14 cellular contexts compared by ENCODE assay signal in genomic region chr3:186261638-186262037, GRCh38.
DNase-seq lines count a peak whose midpoint lies in the region; ATAC-seq and TF ChIP-seq lines count a peak whose summit lies in the region.
"Had no signal": no experiment of that assay in that cellular context is flagged by ENCODE, and none has a peak within 500 bp of the region (broad histone marks: within the 10 kb centered on the region; RNA-seq: fewer than 3 reads in every experiment).

No MANE protein-coding gene starts in this region.

- H3K4me1 Mint-ChIP-seq in Calu3 (ENCODE audit: low read depth, unreplicated experiment), result peaks cover 12% of the 10 kb centered on the region
- peaks cover 21% of the 10 kb centered on the region for H3K4me1 Mint-ChIP-seq in GM23338
- H3K4me1 Mint-ChIP-seq in naive thymus-derived CD8-positive, alpha-beta T cell, result peaks cover 2 to 7% (median 5%) of the 10 kb centered on the region in 4 donors

- CTCF ChIA-PET in Calu3 (lab: Charles Lee) (interaction anchor here (0.6 to 1.8 kb wide), 5 partner anchors 18 to 317 kb away, joined by 3 to 21 read pairs (median 3); no protein-coding TSS in a partner anchor), Panc1 (lab: Charles Lee) (interaction anchor here (1.0 to 1.9 kb wide), 2 partner anchors 48 to 278 kb away, joined by 3 to 13 read pairs; no protein-coding TSS in a partner anchor)

- no peaks in the 10 kb centered on the region for H3K9me2 ChIP-seq in GM23338 (ENCODE audit: insufficient read depth)

- no peaks in the 10 kb centered on the region for H3K9me3 ChIP-seq in Panc1 (ENCODE audit: control insufficient read depth, insufficient read depth, low read depth, low read length)
- no peaks in the 10 kb centered on the region for H3K9me3 ChIP-seq in gastroesophageal sphincter
- H3K9me3 ChIP-seq: right atrium auricular region, uterus had no signal

- POLR2A ChIA-PET in Panc1 (lab: Charles Lee), result no interaction called here
- POLR2A ChIA-PET in naive thymus-derived CD8-positive, alpha-beta T cell (lab: Charles Lee), result no interaction called here

- H3K4me3 ChIP-seq in GM23338 (no peak overlapping the region), Panc1 (ENCODE audit: low read depth in 2 of 2, low read length in 2 of 2) (no peak overlapping the region), gastroesophageal sphincter (no peak overlapping the region)
- H3K4me3 ChIP-seq: right atrium auricular region, uterus had no signal

- no peak overlapping the region for H3K4me3 Mint-ChIP-seq in Calu3 (ENCODE audit: low read depth, unreplicated experiment)
- no peak overlapping the region for H3K4me3 Mint-ChIP-seq in GM23338
- no peak overlapping the region for H3K4me3 Mint-ChIP-seq in naive thymus-derived CD8-positive, alpha-beta T cell
- H3K4me3 Mint-ChIP-seq: memory B cell; T-helper 1 cell treated with Interleukin-12 subunit alpha and Interleukin-12 subunit beta and Interleukin-4 antibody, amounts not matched to agents 30 μg/mL and 1 μg/mL, for 36 hours had no signal

- TF ChIP-seq CTCF in Calu3 (IDR thresholded peaks at IDR 0.05; ENCODE audit: unreplicated experiment) (peak; percentile 62), GM23338 (conservative IDR thresholded peaks at IDR 0.05; ENCODE audit: low read depth in 2 of 2) (peak; percentile 52 to 73), Panc1 (IDR thresholded peaks at IDR 0.05) (peak; percentile 60), gastroesophageal sphincter (IDR thresholded peaks at IDR 0.05) (peak in 1 of 4 experiments; percentile 32)

- H2AFZ ChIP-seq in GM23338, result no peak overlapping the region; the same call in 1 of the 2 replicates

- intact Hi-C loops in Calu3 (cut with micrococcal nuclease; ENCODE audit: unreplicated experiment), result no loop called here
- intact Hi-C loops in Panc1 (cut with micrococcal nuclease; ENCODE audit: unreplicated experiment), result no loop called here

- peak; percentile 8; the same call in 2 of the 3 replicates for ATAC-seq in GM23338
- ATAC-seq in Panc1, result no peak
- ATAC-seq in gastroesophageal sphincter, result no peak
- ATAC-seq in naive thymus-derived CD8-positive, alpha-beta T cell, result no peak
- no peak for ATAC-seq in GM19328 (IDR thresholded peaks at IDR 0.05; ENCODE audit: unreplicated experiment)
- no peak for ATAC-seq in HG03045 (IDR thresholded peaks at IDR 0.05; ENCODE audit: unreplicated experiment)
- ATAC-seq in HG03432 (IDR thresholded peaks at IDR 0.05; ENCODE audit: unreplicated experiment), result no peak

- 23 to 55% methylated on average over 4 to 6 of the region's 9 CpGs for WGBS in gastroesophageal sphincter (ENCODE audit: low coverage in 1 of 2), 2 donors

- H3K9me3 Mint-ChIP-seq in Calu3 (ENCODE audit: low read depth, unreplicated experiment) (no peaks in the 10 kb centered on the region), GM23338 (no peaks in the 10 kb centered on the region)
- H3K9me3 Mint-ChIP-seq in naive thymus-derived CD8-positive, alpha-beta T cell, result no peaks in the 10 kb centered on the region
- H3K9me3 Mint-ChIP-seq: memory B cell; T-helper 1 cell treated with Interleukin-12 subunit alpha and Interleukin-12 subunit beta and Interleukin-4 antibody, amounts not matched to agents 30 μg/mL and 1 μg/mL, for 36 hours had no signal

- H3K36me3 ChIP-seq in GM23338 (ENCODE audit: insufficient read depth), result no peaks in the 10 kb centered on the region
- H3K36me3 ChIP-seq in Panc1 (ENCODE audit: control insufficient read depth, insufficient read depth, low read length), result no peaks in the 10 kb centered on the region
- H3K36me3 ChIP-seq in gastroesophageal sphincter, result peaks cover 0 to 38% of the 10 kb centered on the region in 2 donors
- H3K36me3 ChIP-seq: uterus had no signal

- H4K20me1 ChIP-seq in GM23338 (replicated peaks; ENCODE audit: insufficient read depth), result no peaks in the 10 kb centered on the region

- H3K4me1 ChIP-seq in GM23338 (ENCODE audit: insufficient read depth), result peaks cover 10% of the 10 kb centered on the region
- H3K4me1 ChIP-seq in Panc1 (ENCODE audit: control insufficient read depth, insufficient read depth, low read length), result no peaks in the 10 kb centered on the region
- H3K4me1 ChIP-seq in gastroesophageal sphincter, result peaks cover 0 to 56% (median 5%) of the 10 kb centered on the region in 3 donors
- H3K4me1 ChIP-seq: right atrium auricular region, uterus had no signal

- no peaks in the 10 kb centered on the region for H3K27me3 ChIP-seq in GM23338 (ENCODE audit: insufficient read depth)
- H3K27me3 ChIP-seq in Panc1 (ENCODE audit: control insufficient read depth, insufficient read depth, low read length), result peaks cover 7% of the 10 kb centered on the region; the same call in 1 of the 2 replicates
- no peaks in the 10 kb centered on the region for H3K27me3 ChIP-seq in gastroesophageal sphincter
- H3K27me3 ChIP-seq: right atrium auricular region, uterus had no signal

- peaks cover 40% of the 10 kb centered on the region for H3K27me3 Mint-ChIP-seq in Calu3 (ENCODE audit: unreplicated experiment)
- peaks cover 13% of the 10 kb centered on the region for H3K27me3 Mint-ChIP-seq in GM23338 (ENCODE audit: insufficient read depth, low read depth, poor library complexity)
- H3K27me3 Mint-ChIP-seq in naive thymus-derived CD8-positive, alpha-beta T cell, result no peaks in the 10 kb centered on the region
- H3K27me3 Mint-ChIP-seq: memory B cell had no signal

- H3K4me2 ChIP-seq in GM23338, result no peak overlapping the region

- H3F3A ChIP-seq in GM23338 (replicated peaks; ENCODE audit: low read depth), result no peaks in the 10 kb centered on the region

- no peak for TF ChIP-seq EP300 in gastroesophageal sphincter (IDR thresholded peaks at IDR 0.05)

- no peak for DNase-seq in Calu3
- peak; percentile 89 for DNase-seq in GM23338 (ENCODE audit: low spot score)
- DNase-seq in Panc1 (ENCODE audit: low read depth, low spot score), result no peak
- DNase-seq in naive thymus-derived CD8-positive, alpha-beta T cell, result no peak
- DNase-seq: activated T-cell treated with anti-CD3 and anti-CD28 coated beads, Interleukin-2, amount 50 U/mL, for 1 hour; caudate nucleus; uterus had no signal

- BruUV-seq in Calu3 (replicated peaks; lab: Mats Ljungman, UMichigan), result no TSS peak
- no TSS peak for BruUV-seq in Panc1 (replicated peaks; lab: Mats Ljungman, UMichigan)

- H3K79me2 ChIP-seq in GM23338 (replicated peaks; ENCODE audit: insufficient read depth), result no peaks in the 10 kb centered on the region

- no peak for TF ChIP-seq POLR2A in gastroesophageal sphincter (IDR thresholded peaks at IDR 0.05)

- in situ Hi-C loops in Panc1 (cut with HindIII; ENCODE audit: low pct_unique_long_range_greater_than_20kb, low sequenced_read_pairs), result no loop called here

- H3K36me3 Mint-ChIP-seq in Calu3 (ENCODE audit: insufficient read depth, unreplicated experiment) (no peaks in the 10 kb centered on the region), GM23338 (ENCODE audit: low read depth) (no peaks in the 10 kb centered on the region)
- no peaks in the 10 kb centered on the region for H3K36me3 Mint-ChIP-seq in naive thymus-derived CD8-positive, alpha-beta T cell

- H3K27ac ChIP-seq in GM23338 (ENCODE audit: low read depth) (no peak overlapping the region), Panc1 (ENCODE audit: low read length) (no peak overlapping the region), gastroesophageal sphincter (peak overlapping the region in 3 of 4 donors; percentile 78 to 88 (median 83))
- H3K27ac ChIP-seq: right atrium auricular region, uterus had no signal

- H3K27ac Mint-ChIP-seq in Calu3 (ENCODE audit: unreplicated experiment) (no peak overlapping the region), GM23338 (no peak overlapping the region)
- peak overlapping the region in 1 of 10 donors; percentile 38 for H3K27ac Mint-ChIP-seq in naive thymus-derived CD8-positive, alpha-beta T cell
- H3K27ac Mint-ChIP-seq: memory B cell; T-helper 1 cell treated with Interleukin-12 subunit alpha and Interleukin-12 subunit beta and Interleukin-4 antibody, amounts not matched to agents 30 μg/mL and 1 μg/mL, for 36 hours had no signal

TF ChIP-seq in GM23338, 12 proteins besides CTCF, POLR2A, EP300 and RAD21:
- no peak for TF ChIP-seq POLR2AphosphoS5 (IDR thresholded peaks at IDR 0.05; ENCODE audit: low read depth)

Comparison
In these comparisons a context has a peak if more than half of its experiments do, and no peak if none do; other contexts are left out.
1. H3K27ac ChIP-seq: peak in gastroesophageal sphincter (3 of 4); none in GM23338 (single experiment) and Panc1 (single experiment).